31 cellular contexts compared by ENCODE assay signal in genomic region chrX:71221145-71221544, GRCh38. TPM values are rescaled to one million over a fixed set of nuclear protein-coding genes. Genes with fewer than 3 reads are reported as not detected.
"Had no signal": no experiment of that assay in that cellular context is flagged by ENCODE, and none has a peak within 500 bp of the region (broad histone marks: within the 10 kb centered on the region; RNA-seq: fewer than 3 reads in every experiment).

No MANE protein-coding gene starts in this region.

- H3K36me3 ChIP-seq: esophagus muscularis mucosa, gastrocnemius medialis, WERI-Rb-1 had no signal

- DNase-seq: activated B cell treated with CpG ODN at 0.5 μM for 24 hours; activated CD4-positive, alpha-beta T cell treated with anti-CD3 and anti-CD28 coated beads for 48 hours; activated CD4-positive, alpha-beta T cell treated with anti-CD3 and anti-CD28 coated beads, Interleukin-2, amount 50 U/mL, for 1 hour; activated CD4-positive, alpha-beta T cell treated with anti-CD3 and anti-CD28 coated beads, Interleukin-2, amount 50 U/mL, for 48 hours; activated CD8-positive, alpha-beta memory T cell treated with anti-CD3 and anti-CD28 coated beads for 24 hours; activated CD8-positive, alpha-beta T cell treated with anti-CD3 and anti-CD28 coated beads for 36 hours; activated effector memory CD4-positive, alpha-beta T cell treated with Interleukin-2 at 50 U/mL for 16 hours; activated gamma-delta T cell treated with Interleukin-2 at 50 U/mL for 16 hours; activated naive CD4-positive, alpha-beta T cell treated with anti-CD3 and anti-CD28 coated beads, Interleukin-2, amount 50 U/mL, for 16 hours; activated naive CD4-positive, alpha-beta T cell treated with Interleukin-2 at 50 U/mL for 16 hours; activated T-cell treated with anti-CD3 and anti-CD28 coated beads, Interleukin-2, amount 50 U/mL, for 4 hours; amniotic stem cell; aorta; body of pancreas; central memory CD4-positive, alpha-beta T cell; cerebellar nuclear complex; effector CD4-positive, alpha-beta T cell; effector memory CD8-positive, alpha-beta T cell; erythroblast; foreskin keratinocyte; gastrocnemius medialis; glutamatergic neuron; SW 1271; T-helper 1 cell; T-helper 17 cell; T1000; WERI-Rb-1 had no signal

- H3K4me1 ChIP-seq: esophagus muscularis mucosa, foreskin keratinocyte, gastrocnemius medialis had no signal

- ATAC-seq: activated CD4-positive, CD25-positive, alpha-beta regulatory T cell treated with anti-CD3 and anti-CD28 coated beads, Interleukin-2, amount 50 U/mL, for 24 hours; activated CD8-positive, alpha-beta T cell treated with anti-CD3 and anti-CD28 coated beads for 36 hours; activated T-cell treated with anti-CD3 and anti-CD28 coated beads, Interleukin-2, amount 50 U/mL, for 4 hours; activated T-helper 17 cell treated with anti-CD3 and anti-CD28 coated beads, Interleukin-2, amount 50 U/mL, for 72 hours; body of pancreas; effector memory CD8-positive, alpha-beta T cell; foreskin keratinocyte; gastrocnemius medialis; T-helper 17 cell had no signal

- H3K4me3 ChIP-seq: body of pancreas, coronary artery, esophagus muscularis mucosa, gastrocnemius medialis had no signal

- H3K27me3 ChIP-seq: body of pancreas, esophagus muscularis mucosa, foreskin keratinocyte had no signal

- H3K9me3 ChIP-seq: body of pancreas, esophagus muscularis mucosa, gastrocnemius medialis had no signal

- H3K27ac ChIP-seq: body of pancreas, coronary artery, esophagus muscularis mucosa, foreskin keratinocyte, gastrocnemius medialis, WERI-Rb-1 had no signal

RNA-seq across cellular contexts. Expression of gene GJB1, which starts 1.9 kb away (rescaled TPM):
- total RNA-seq: activated B cell treated with CpG ODN at 0.5 μM for 24 hours; activated CD8-positive, alpha-beta T cell treated with anti-CD3 and anti-CD28 coated beads for 36 hours; activated T-cell treated with anti-CD3 and anti-CD28 coated beads, Interleukin-2, amount 50 U/mL, for 4 hours; aorta; foreskin keratinocyte; T-helper 17 cell had no signal
- polyA plus RNA-seq: foreskin keratinocyte had no signal
